In genomic region chr18:71784777-71785176, GRCh38 we compare ENCODE assay signal across 9 cellular contexts.
A peak's percentile ranks its signal among the peaks of the same experiment; 100 is the strongest.
DNase-seq lines count a peak whose midpoint lies in the region; ATAC-seq, FAIRE-seq and TF ChIP-seq lines count a peak whose summit lies in the region.
"Had no signal": no experiment of that assay in that cellular context is flagged by ENCODE, and none has a peak within 500 bp of the region (broad histone marks: within the 10 kb centered on the region; RNA-seq: fewer than 3 reads in every experiment).

No MANE protein-coding gene starts in this region.

- intact Hi-C loops in colonic mucosa (cut with DNase I) = no loop called here
- intact Hi-C loops in aorta (cut with DNase I) = loop anchor here in 1 of 2 donors (10.0 kb wide), 1 partner anchor 60 kb away; no protein-coding TSS in a partner anchor

- DNase-seq in GM13977 (ENCODE audit: low spot score) (peak; percentile 6), colonic mucosa (peak; percentile 20), GM19239 (ENCODE audit: insufficient read length, low spot score) (no peak), epidermal melanocyte (ENCODE audit: insufficient read length, low spot score) (no peak), aorta (no peak), NOMO-1 treated with dmso at 0.1 percent for 144 hours (lab: John Stamatoyannopoulos, UW; ENCODE audit: unreplicated experiment) (no peak)
- DNase-seq: DMS153 had no signal

- no peak for ATAC-seq in aorta (ENCODE audit: low FRiP score)

- H3K27ac ChIP-seq in 22Rv1 (no peak overlapping the region), colonic mucosa (no peak overlapping the region), aorta (ENCODE audit: low read depth in 1 of 2, low read length in 2 of 2) (no peak overlapping the region)

- H3K4me3 ChIP-seq in colonic mucosa (no peak overlapping the region), aorta (ENCODE audit: low read length in 2 of 2) (no peak overlapping the region)

- in situ Hi-C loops in GM13977 (cut with MboI; ENCODE audit: low pct_unique_long_range_greater_than_20kb, low sequenced_read_pairs, unreplicated experiment) = no loop called here

- H3K27me3 ChIP-seq in colonic mucosa = no peaks in the 10 kb centered on the region
- H3K27me3 ChIP-seq in aorta (ENCODE audit: control insufficient read depth in 1 of 2, insufficient read depth in 2 of 2, low read length in 1 of 2) = no peaks in the 10 kb centered on the region

- no peak for FAIRE-seq in GM19239 (lab: Jason Lieb, UNC)

- H3K4me1 ChIP-seq in colonic mucosa (no peaks in the 10 kb centered on the region), aorta (ENCODE audit: control insufficient read depth in 1 of 2, insufficient read depth in 2 of 2, low read length in 2 of 2) (no peaks in the 10 kb centered on the region)

- 80 to 83% methylated on average over 4 of the region's 4 CpGs for WGBS in aorta, 2 donors

- no peaks in the 10 kb centered on the region for H3K9me3 ChIP-seq in colonic mucosa
- H3K9me3 ChIP-seq in aorta (ENCODE audit: control insufficient read depth, low read length) = no peaks in the 10 kb centered on the region

- peak; percentile 70 for TF ChIP-seq CTCF in 22Rv1 (IDR thresholded peaks at IDR 0.05)
- TF ChIP-seq CTCF in GM13977 (IDR thresholded peaks at IDR 0.05; ENCODE audit: extremely low read depth, insufficient read depth, missing control alignments) = peak; percentile 55
- TF ChIP-seq CTCF in LNCAP (IDR thresholded peaks at IDR 0.05) = peak; percentile 65
- TF ChIP-seq CTCF in colonic mucosa (IDR thresholded peaks at IDR 0.05) = peak; percentile 18

- H3K36me3 ChIP-seq in colonic mucosa (no peaks in the 10 kb centered on the region), aorta (ENCODE audit: control insufficient read depth in 1 of 2, insufficient read depth in 2 of 2, low read length in 1 of 2) (no peaks in the 10 kb centered on the region)

- H3K9ac ChIP-seq in colonic mucosa (ENCODE audit: low read depth in 2 of 2, low read length in 2 of 2) = no peak overlapping the region

Comparison
In these comparisons a context has a peak if more than half of its experiments do, and no peak if none do; other contexts are left out.
1. CTCF ChIP-seq: peak in every context shown above with its lines; median percentile 70 in 22Rv1; 65 in LNCAP; 55 in GM13977; 18 in colonic mucosa.
2. DNase-seq: peak in GM13977 (single experiment) and colonic mucosa (single experiment); none in GM19239 (single experiment), epidermal melanocyte (single experiment), aorta (0 of 2) and NOMO-1 treated with dmso at 0.1 percent for 144 hours (single experiment).